ENCODE assay signal across 1 cellular context in the genomic region with DNA sequence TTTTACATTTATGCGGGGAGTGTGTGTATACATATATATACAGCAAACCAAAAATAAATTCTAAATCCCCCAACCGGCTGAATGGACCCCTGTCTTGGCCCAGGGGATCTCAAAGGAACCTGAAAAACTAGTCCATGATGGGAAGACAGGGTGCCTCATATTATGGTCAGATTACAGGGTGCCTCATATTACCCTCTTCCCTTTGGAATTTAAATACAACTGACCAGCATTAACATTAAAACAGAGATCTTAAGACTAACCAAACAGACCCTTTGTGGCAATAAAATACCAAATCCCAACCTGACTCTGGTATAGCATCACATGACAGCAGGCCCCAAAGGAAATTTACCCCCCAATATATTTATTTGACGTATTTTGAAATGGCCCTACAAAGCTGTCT.
TF ChIP-seq lines count a peak whose summit lies in the region.

No MANE protein-coding gene starts in this region.

TF ChIP-seq in GM12878, 131 proteins besides CTCF, POLR2A, EP300 and RAD21:
- TF ChIP-seq, protein P1, sequence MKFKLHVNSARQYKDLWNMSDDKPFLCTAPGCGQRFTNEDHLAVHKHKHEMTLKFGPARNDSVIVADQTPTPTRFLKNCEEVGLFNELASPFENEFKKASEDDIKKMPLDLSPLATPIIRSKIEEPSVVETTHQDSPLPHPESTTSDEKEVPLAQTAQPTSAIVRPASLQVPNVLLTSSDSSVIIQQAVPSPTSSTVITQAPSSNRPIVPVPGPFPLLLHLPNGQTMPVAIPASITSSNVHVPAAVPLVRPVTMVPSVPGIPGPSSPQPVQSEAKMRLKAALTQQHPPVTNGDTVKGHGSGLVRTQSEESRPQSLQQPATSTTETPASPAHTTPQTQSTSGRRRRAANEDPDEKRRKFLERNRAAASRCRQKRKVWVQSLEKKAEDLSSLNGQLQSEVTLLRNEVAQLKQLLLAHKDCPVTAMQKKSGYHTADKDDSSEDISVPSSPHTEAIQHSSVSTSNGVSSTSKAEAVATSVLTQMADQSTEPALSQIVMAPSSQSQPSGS (IDR thresholded peaks at IDR 0.05; ENCODE audit: low read length): no peak
- no peak for TF ChIP-seq ZNF217 (IDR thresholded peaks at IDR 0.05)
- TF ChIP-seq TBL1XR1 (IDR thresholded peaks at IDR 0.05; ENCODE audit: low read depth, low read length): no peak
- no peak for TF ChIP-seq POU2F2 (IDR thresholded peaks at IDR 0.05; ENCODE audit: borderline replicate concordance, low read depth, low read length)
- TF ChIP-seq MEF2A (IDR thresholded peaks at IDR 0.05; ENCODE audit: insufficient read depth, low read depth, low read length): no peak
- no peak for TF ChIP-seq EZH2 (IDR thresholded peaks at IDR 0.05; ENCODE audit: borderline replicate concordance, control insufficient read depth, low read depth, low read length)
- TF ChIP-seq HDAC6 (IDR thresholded peaks at IDR 0.05; ENCODE audit: unreplicated experiment): no peak
- TF ChIP-seq CHD4 (IDR thresholded peaks at IDR 0.05): no peak
- TF ChIP-seq, protein P2, sequence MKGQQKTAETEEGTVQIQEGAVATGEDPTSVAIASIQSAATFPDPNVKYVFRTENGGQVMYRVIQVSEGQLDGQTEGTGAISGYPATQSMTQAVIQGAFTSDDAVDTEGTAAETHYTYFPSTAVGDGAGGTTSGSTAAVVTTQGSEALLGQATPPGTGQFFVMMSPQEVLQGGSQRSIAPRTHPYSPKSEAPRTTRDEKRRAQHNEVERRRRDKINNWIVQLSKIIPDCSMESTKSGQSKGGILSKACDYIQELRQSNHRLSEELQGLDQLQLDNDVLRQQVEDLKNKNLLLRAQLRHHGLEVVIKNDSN (IDR thresholded peaks at IDR 0.05; ENCODE audit: borderline replicate concordance, extremely low read length, insufficient read depth, low read depth, low read length): no peak
- no peak for TF ChIP-seq ETV6 (conservative IDR thresholded peaks at IDR 0.05 in 1 of 2, IDR thresholded peaks at IDR 0.05 in 1 of 2; ENCODE audit: borderline replicate concordance in 1 of 2, low read depth in 1 of 2)
- TF ChIP-seq IKZF1 (conservative IDR thresholded peaks at IDR 0.05): no peak
- TF ChIP-seq FOXK2 (IDR thresholded peaks at IDR 0.05): no peak
- TF ChIP-seq RB1 (IDR thresholded peaks at IDR 0.05; ENCODE audit: borderline replicate concordance): no peak
- TF ChIP-seq, protein P3, sequence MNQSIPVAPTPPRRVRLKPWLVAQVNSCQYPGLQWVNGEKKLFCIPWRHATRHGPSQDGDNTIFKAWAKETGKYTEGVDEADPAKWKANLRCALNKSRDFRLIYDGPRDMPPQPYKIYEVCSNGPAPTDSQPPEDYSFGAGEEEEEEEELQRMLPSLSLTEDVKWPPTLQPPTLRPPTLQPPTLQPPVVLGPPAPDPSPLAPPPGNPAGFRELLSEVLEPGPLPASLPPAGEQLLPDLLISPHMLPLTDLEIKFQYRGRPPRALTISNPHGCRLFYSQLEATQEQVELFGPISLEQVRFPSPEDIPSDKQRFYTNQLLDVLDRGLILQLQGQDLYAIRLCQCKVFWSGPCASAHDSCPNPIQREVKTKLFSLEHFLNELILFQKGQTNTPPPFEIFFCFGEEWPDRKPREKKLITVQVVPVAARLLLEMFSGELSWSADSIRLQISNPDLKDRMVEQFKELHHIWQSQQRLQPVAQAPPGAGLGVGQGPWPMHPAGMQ (IDR thresholded peaks at IDR 0.05; ENCODE audit: borderline replicate concordance): no peak
- TF ChIP-seq SUZ12 (IDR thresholded peaks at IDR 0.05; ENCODE audit: unreplicated experiment): no peak
- TF ChIP-seq MXI1 (IDR thresholded peaks at IDR 0.05; ENCODE audit: low read depth, low read length): no peak
- TF ChIP-seq, protein P4, sequence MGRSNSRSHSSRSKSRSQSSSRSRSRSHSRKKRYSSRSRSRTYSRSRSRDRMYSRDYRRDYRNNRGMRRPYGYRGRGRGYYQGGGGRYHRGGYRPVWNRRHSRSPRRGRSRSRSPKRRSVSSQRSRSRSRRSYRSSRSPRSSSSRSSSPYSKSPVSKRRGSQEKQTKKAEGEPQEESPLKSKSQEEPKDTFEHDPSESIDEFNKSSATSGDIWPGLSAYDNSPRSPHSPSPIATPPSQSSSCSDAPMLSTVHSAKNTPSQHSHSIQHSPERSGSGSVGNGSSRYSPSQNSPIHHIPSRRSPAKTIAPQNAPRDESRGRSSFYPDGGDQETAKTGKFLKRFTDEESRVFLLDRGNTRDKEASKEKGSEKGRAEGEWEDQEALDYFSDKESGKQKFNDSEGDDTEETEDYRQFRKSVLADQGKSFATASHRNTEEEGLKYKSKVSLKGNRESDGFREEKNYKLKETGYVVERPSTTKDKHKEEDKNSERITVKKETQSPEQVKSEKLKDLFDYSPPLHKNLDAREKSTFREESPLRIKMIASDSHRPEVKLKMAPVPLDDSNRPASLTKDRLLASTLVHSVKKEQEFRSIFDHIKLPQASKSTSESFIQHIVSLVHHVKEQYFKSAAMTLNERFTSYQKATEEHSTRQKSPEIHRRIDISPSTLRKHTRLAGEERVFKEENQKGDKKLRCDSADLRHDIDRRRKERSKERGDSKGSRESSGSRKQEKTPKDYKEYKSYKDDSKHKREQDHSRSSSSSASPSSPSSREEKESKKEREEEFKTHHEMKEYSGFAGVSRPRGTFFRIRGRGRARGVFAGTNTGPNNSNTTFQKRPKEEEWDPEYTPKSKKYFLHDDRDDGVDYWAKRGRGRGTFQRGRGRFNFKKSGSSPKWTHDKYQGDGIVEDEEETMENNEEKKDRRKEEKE (IDR thresholded peaks at IDR 0.05): no peak
- no peak for TF ChIP-seq PAX5 (IDR thresholded peaks at IDR 0.05; ENCODE audit: borderline replicate concordance, low read depth, low read length)
- TF ChIP-seq ZNF384 (IDR thresholded peaks at IDR 0.05; ENCODE audit: borderline replicate concordance, low read depth, low read length): no peak
